Comparison of ENCODE assay signal across 22 cellular contexts in genomic region chr21:42261832-42262200, GRCh38. TPM values are rescaled to one million over a fixed set of nuclear protein-coding genes. Genes with fewer than 3 reads are reported as not detected.
DNase-seq lines count a peak whose midpoint lies in the region; ATAC-seq and TF ChIP-seq lines count a peak whose summit lies in the region.
"Had no signal": no experiment of that assay in that cellular context is flagged by ENCODE, and none has a peak within 500 bp of the region (broad histone marks: within the 10 kb centered on the region; RNA-seq: fewer than 3 reads in every experiment).

No MANE protein-coding gene starts in this region.

- H4K8ac ChIP-seq in mesenchymal stem cell (ENCODE audit: low read length), result no peak overlapping the region

- H3K4me1 ChIP-seq in mesenchymal stem cell (ENCODE audit: control insufficient read depth, insufficient read depth, low read depth, low read length) (peaks cover 37% of the 10 kb centered on the region), upper lobe of right lung (peaks cover 47% of the 10 kb centered on the region)
- H3K4me1 ChIP-seq: foreskin keratinocyte had no signal

- no peak overlapping the region for H2BK15ac ChIP-seq in mesenchymal stem cell (ENCODE audit: low read depth, poor library complexity, severe bottlenecking)

- H3K18ac ChIP-seq in mesenchymal stem cell (ENCODE audit: low read depth in 1 of 2, low read length in 2 of 2), result no peak overlapping the region

- H2BK5ac ChIP-seq in mesenchymal stem cell (ENCODE audit: low read depth, low read length, poor library complexity, severe bottlenecking), result no peak overlapping the region

- H2AFZ ChIP-seq in mesenchymal stem cell (ENCODE audit: low read depth, low read length), result no peak overlapping the region

- intact Hi-C loops in upper lobe of right lung (cut with DNase I), result loop anchor here (10.0 kb wide), 1 partner anchor 97 kb away; no protein-coding TSS in a partner anchor

- H3K4me3 ChIP-seq in mesenchymal stem cell (ENCODE audit: insufficient read depth in 1 of 2, low read depth in 1 of 2, low read length in 2 of 2), result no peak overlapping the region
- no peak overlapping the region for H3K4me3 ChIP-seq in upper lobe of right lung
- H3K4me3 ChIP-seq in MG63, result no peak overlapping the region
- H3K4me3 ChIP-seq: coronary artery, SK-N-MC had no signal

- H3K4me2 ChIP-seq in mesenchymal stem cell (ENCODE audit: low read length, poor library complexity, severe bottlenecking), result no peak overlapping the region

- H3K9ac ChIP-seq in mesenchymal stem cell (ENCODE audit: low read length), result no peak overlapping the region

- H3K27ac ChIP-seq in mesenchymal stem cell (ENCODE audit: low read length, poor library complexity, severe bottlenecking) (peak overlapping the region; percentile 74), upper lobe of right lung (peak overlapping the region; percentile 44)
- H3K27ac ChIP-seq: foreskin keratinocyte, SK-N-MC had no signal

- no peak for TF ChIP-seq CTCF in upper lobe of right lung (IDR thresholded peaks at IDR 0.05)

- WGBS in mesenchymal stem cell, result 54% methylated on average over 7 of the region's 7 CpGs

- H3K9me3 ChIP-seq in mesenchymal stem cell (ENCODE audit: control insufficient read depth, low read length) (no peaks in the 10 kb centered on the region), upper lobe of right lung (no peaks in the 10 kb centered on the region), MG63 (no peaks in the 10 kb centered on the region)

- H4K91ac ChIP-seq in mesenchymal stem cell (ENCODE audit: low read length), result no peak overlapping the region

- DNase-seq in NCI-H748 (lab: John Stamatoyannopoulos, UW; ENCODE audit: unreplicated experiment), result peak; percentile 63
- no peak for DNase-seq in NCI-H748 treated with DMSO at 0.1 percent for 48 hours (lab: John Stamatoyannopoulos, UW)
- peak; percentile 30 for DNase-seq in cerebellum (ENCODE audit: low spot score)
- DNase-seq in mesenchymal stem cell, result no peak
- DNase-seq in upper lobe of right lung, result no peak
- DNase-seq in activated gamma-delta T cell (lab: John Stamatoyannopoulos, UW), result no peak
- DNase-seq in DMS 273 treated with DMSO at 0.1 percent for 48 hours (lab: John Stamatoyannopoulos, UW), result no peak
- no peak for DNase-seq in MG63
- DNase-seq: ACHN; activated B cell treated with CpG ODN at 0.5 μM for 24 hours; activated CD8-positive, alpha-beta T cell treated with anti-CD3 and anti-CD28 coated beads for 36 hours; activated T-cell treated with anti-CD3 and anti-CD28 coated beads, Interleukin-2, amount 50 U/mL, for 4 hours; foreskin keratinocyte; GF-D8; midbrain; NCI-H2081; stimulated activated CD8-positive, alpha-beta memory T cell treated with anti-CD3 and anti-CD28 coated beads, Interleukin-4, amount 100 ng/mL, for 48 hours had no signal

- H3K23ac ChIP-seq in mesenchymal stem cell (ENCODE audit: low read length in 2 of 2), result no peak overlapping the region

- H3K79me1 ChIP-seq in mesenchymal stem cell (replicated peaks; ENCODE audit: low read length, poor library complexity, severe bottlenecking), result no peaks in the 10 kb centered on the region

- H3K36me3 ChIP-seq in mesenchymal stem cell (ENCODE audit: control insufficient read depth in 1 of 2, insufficient read depth in 2 of 2, low read depth in 1 of 2, low read length in 2 of 2) (no peaks in the 10 kb centered on the region), upper lobe of right lung (no peaks in the 10 kb centered on the region), MG63 (no peaks in the 10 kb centered on the region)

- peak overlapping the region; percentile 15 for H2BK120ac ChIP-seq in mesenchymal stem cell (ENCODE audit: low read depth, low read length)

- peaks cover 58 to 91% of the 10 kb centered on the region in 2 experiments for H3K27me3 ChIP-seq in mesenchymal stem cell (ENCODE audit: control insufficient read depth in 1 of 2, insufficient read depth in 1 of 2, low read length in 2 of 2)
- no peaks in the 10 kb centered on the region for H3K27me3 ChIP-seq in upper lobe of right lung
- H3K27me3 ChIP-seq in MG63, result peaks cover 2% of the 10 kb centered on the region; the same call in 1 of the 2 replicates

- H2BK12ac ChIP-seq in mesenchymal stem cell (ENCODE audit: low read length in 2 of 2), result no peak overlapping the region

- no peak for ATAC-seq in upper lobe of right lung
- ATAC-seq: activated CD8-positive, alpha-beta T cell treated with anti-CD3 and anti-CD28 coated beads for 36 hours; activated T-cell treated with anti-CD3 and anti-CD28 coated beads, Interleukin-2, amount 50 U/mL, for 4 hours; foreskin keratinocyte had no signal

- H3K4ac ChIP-seq in mesenchymal stem cell (ENCODE audit: low read depth in 1 of 2, low read length in 2 of 2), result no peak overlapping the region

- no peak overlapping the region for H2AK5ac ChIP-seq in mesenchymal stem cell (ENCODE audit: low read length, severe bottlenecking)

- H3K14ac ChIP-seq in mesenchymal stem cell (ENCODE audit: low read length in 2 of 2), result no peak overlapping the region

RNA-seq across cellular contexts. Expression of gene ABCG1, which starts 42.9 kb away (rescaled TPM):
- total RNA-seq in cerebellum (14.2 TPM), upper lobe of right lung (62.6 TPM)
- 3.1 TPM for polyA plus RNA-seq in mesenchymal stem cell (2013, experiment 1 of 2)
- polyA plus RNA-seq in mesenchymal stem cell (2013, experiment 2 of 2), result 3.1 TPM
- total RNA-seq in MG63 (2014; rRNA removed; shearing (Covaris generic); ENCODE audit: low replicate concordance), result 0.82 and 1.9 TPM in 2 replicates

RNA-seq across cellular contexts. Expression of gene TFF3, which starts 53.4 kb away (rescaled TPM):
- total RNA-seq in cerebellum (not detected), upper lobe of right lung (19.6 TPM)
- not detected for polyA plus RNA-seq in mesenchymal stem cell (2013, experiment 1 of 2)
- polyA plus RNA-seq in mesenchymal stem cell (2013, experiment 2 of 2), result not detected
- total RNA-seq in MG63 (2014; rRNA removed; shearing (Covaris generic); ENCODE audit: low replicate concordance), result not detected in 2 replicates
- total RNA-seq: activated B cell treated with CpG ODN at 0.5 μM for 24 hours; activated CD8-positive, alpha-beta T cell treated with anti-CD3 and anti-CD28 coated beads for 36 hours; foreskin keratinocyte; H4; neural crest cell had no signal
- polyA plus RNA-seq: CD14-positive monocyte, foreskin keratinocyte had no signal

Comparison
In these comparisons a context has a peak if more than half of its experiments do, and no peak if none do; other contexts are left out.
1. DNase-seq: peak in NCI-H748 (single experiment) and cerebellum (single experiment); none in NCI-H748 treated with DMSO at 0.1 percent for 48 hours (single experiment), mesenchymal stem cell (single experiment), upper lobe of right lung (single experiment), activated gamma-delta T cell (single experiment), DMS 273 treated with DMSO at 0.1 percent for 48 hours (single experiment) and MG63 (single experiment).
2. RNA of gene TFF3, which starts 53.4 kb away (total RNA-seq): 19.6 TPM in upper lobe of right lung (single experiment); not detected in cerebellum (single experiment) and not detected in MG63; every median in the first group is over 10 times any median in the second.